10 cellular contexts compared by ENCODE assay signal in the genomic region with DNA sequence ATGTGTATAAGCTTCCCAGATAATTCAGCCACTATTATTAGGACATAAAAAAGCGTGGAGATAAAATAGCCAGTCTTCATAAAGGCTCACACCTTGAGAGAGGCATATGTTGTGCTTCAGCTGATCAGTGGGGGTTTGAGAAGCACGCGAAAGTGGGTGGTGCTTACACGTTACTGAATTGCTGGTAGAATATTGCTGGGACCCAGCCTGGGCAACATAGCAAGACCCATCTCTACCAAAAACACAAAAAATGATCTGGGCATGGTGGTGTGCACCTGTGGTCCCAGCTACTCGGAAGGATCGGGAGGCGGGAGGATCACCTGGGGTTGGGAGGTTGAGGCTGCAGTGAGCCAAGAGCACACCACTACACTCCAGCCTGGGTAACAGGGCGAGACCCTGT.
"Had no signal": no experiment of that assay in that cellular context is flagged by ENCODE, and none has a peak within 500 bp of the region (broad histone marks: within the 10 kb centered on the region; RNA-seq: fewer than 3 reads in every experiment).

No MANE protein-coding gene starts in this region.

- H3K4me3 ChIP-seq: GM23248, HAP-1 had no signal

- H3K27ac Mint-ChIP-seq: HFFc6 had no signal

- ATAC-seq: HCT116, HepG2 had no signal

- H2AFZ ChIP-seq: GM23248 had no signal

- H3K9me3 ChIP-seq: HAP-1 had no signal

- H3K36me3 ChIP-seq: HAP-1 had no signal

- H3K27ac ChIP-seq: GM23248, HL-60, KMS-11 had no signal

- H3K4me1 ChIP-seq: HAP-1 had no signal

- H3K9ac ChIP-seq: GM23248, KMS-11 had no signal

- H3K4me3 Mint-ChIP-seq: HFFc6 had no signal

- H3K4me2 ChIP-seq: KMS-11 had no signal

- DNase-seq: GM23248, GOT3, HFFc6, KBM-7 had no signal

- FAIRE-seq: H54, HepG2 had no signal
